In the genomic region with DNA sequence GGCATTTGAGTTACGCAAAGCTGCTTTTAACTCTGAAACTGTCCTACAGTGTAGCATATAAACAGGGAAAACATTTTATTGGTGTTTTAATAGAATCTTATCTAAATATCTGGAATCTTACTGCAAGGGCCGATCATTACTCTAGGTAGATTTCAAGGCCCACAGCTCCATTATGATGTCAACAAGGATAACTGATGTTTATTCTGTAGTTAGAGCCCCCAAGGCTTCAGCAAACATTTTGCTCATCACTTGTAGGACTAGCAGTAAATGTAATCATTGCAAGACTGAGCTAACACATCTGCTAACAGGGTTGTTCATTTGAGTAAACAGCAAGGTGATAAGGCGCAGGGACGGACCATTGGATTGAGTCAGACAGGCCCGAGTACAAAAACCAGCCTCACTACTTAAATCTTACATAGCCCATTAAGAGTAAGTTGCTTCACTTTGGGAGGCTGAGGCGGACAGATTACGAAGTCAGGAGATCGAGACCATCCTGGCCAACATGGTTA, we compare ENCODE assay signal across 1 cellular context.
TF ChIP-seq lines count a peak whose summit lies in the region.

No MANE protein-coding gene starts in this region.

TF ChIP-seq in HepG2, 621 proteins besides CTCF, POLR2A, EP300 and RAD21 (continued from another document and continues in another):
- TF ChIP-seq, protein P1, sequence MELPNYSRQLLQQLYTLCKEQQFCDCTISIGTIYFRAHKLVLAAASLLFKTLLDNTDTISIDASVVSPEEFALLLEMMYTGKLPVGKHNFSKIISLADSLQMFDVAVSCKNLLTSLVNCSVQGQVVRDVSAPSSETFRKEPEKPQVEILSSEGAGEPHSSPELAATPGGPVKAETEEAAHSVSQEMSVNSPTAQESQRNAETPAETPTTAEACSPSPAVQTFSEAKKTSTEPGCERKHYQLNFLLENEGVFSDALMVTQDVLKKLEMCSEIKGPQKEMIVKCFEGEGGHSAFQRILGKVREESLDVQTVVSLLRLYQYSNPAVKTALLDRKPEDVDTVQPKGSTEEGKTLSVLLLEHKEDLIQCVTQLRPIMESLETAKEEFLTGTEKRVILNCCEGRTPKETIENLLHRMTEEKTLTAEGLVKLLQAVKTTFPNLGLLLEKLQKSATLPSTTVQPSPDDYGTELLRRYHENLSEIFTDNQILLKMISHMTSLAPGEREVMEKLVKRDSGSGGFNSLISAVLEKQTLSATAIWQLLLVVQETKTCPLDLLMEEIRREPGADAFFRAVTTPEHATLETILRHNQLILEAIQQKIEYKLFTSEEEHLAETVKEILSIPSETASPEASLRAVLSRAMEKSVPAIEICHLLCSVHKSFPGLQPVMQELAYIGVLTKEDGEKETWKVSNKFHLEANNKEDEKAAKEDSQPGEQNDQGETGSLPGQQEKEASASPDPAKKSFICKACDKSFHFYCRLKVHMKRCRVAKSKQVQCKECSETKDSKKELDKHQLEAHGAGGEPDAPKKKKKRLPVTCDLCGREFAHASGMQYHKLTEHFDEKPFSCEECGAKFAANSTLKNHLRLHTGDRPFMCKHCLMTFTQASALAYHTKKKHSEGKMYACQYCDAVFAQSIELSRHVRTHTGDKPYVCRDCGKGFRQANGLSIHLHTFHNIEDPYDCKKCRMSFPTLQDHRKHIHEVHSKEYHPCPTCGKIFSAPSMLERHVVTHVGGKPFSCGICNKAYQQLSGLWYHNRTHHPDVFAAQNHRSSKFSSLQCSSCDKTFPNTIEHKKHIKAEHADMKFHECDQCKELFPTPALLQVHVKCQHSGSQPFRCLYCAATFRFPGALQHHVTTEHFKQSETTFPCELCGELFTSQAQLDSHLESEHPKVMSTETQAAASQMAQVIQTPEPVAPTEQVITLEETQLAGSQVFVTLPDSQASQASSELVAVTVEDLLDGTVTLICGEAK (IDR thresholded peaks at IDR 0.05): no peak
- TF ChIP-seq, protein P1 (CRISPR knock-in tag; IDR thresholded peaks at IDR 0.05): peak; percentile 69; the same call in 1 of the 2 replicates
- TF ChIP-seq ZNF136 (CRISPR knock-in tag; IDR thresholded peaks at IDR 0.05; ENCODE audit: low read depth): peak; percentile 52; the same call in 1 of the 2 replicates
- TF ChIP-seq, protein P2, sequence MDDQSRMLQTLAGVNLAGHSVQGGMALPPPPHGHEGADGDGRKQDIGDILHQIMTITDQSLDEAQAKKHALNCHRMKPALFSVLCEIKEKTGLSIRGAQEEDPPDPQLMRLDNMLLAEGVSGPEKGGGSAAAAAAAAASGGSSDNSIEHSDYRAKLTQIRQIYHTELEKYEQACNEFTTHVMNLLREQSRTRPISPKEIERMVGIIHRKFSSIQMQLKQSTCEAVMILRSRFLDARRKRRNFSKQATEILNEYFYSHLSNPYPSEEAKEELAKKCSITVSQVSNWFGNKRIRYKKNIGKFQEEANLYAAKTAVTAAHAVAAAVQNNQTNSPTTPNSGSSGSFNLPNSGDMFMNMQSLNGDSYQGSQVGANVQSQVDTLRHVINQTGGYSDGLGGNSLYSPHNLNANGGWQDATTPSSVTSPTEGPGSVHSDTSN (CRISPR knock-in tag; IDR thresholded peaks at IDR 0.05; ENCODE audit: borderline replicate concordance): no peak
- TF ChIP-seq ZSCAN29 (CRISPR knock-in tag; conservative IDR thresholded peaks at IDR 0.05): no peak
- TF ChIP-seq, protein P3, sequence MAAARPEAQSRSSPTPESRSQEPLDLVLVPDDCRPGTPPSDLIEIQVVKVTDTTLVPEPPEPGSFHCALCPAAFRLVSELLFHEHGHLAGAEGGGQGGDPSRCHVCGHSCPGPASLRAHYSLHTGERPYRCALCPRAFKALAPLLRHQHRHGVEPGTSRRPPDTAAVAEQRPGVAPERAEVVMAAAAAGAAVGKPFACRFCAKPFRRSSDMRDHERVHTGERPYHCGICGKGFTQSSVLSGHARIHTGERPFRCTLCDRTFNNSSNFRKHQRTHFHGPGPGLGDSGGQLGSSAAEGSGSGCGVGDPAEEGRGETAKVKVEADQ (CRISPR knock-in tag; IDR thresholded peaks at IDR 0.05; ENCODE audit: borderline replicate concordance): peak; percentile 89
- TF ChIP-seq ZBTB20 (CRISPR knock-in tag; IDR thresholded peaks at IDR 0.05; ENCODE audit: borderline replicate concordance, low read depth): peak; percentile 96
- TF ChIP-seq ZNF234 (CRISPR knock-in tag; conservative IDR thresholded peaks at IDR 0.05): no peak
- peak; percentile 52; the same call in 1 of the 2 replicates for TF ChIP-seq HOXA5 (CRISPR knock-in tag; IDR thresholded peaks at IDR 0.05)
- TF ChIP-seq, protein P4, sequence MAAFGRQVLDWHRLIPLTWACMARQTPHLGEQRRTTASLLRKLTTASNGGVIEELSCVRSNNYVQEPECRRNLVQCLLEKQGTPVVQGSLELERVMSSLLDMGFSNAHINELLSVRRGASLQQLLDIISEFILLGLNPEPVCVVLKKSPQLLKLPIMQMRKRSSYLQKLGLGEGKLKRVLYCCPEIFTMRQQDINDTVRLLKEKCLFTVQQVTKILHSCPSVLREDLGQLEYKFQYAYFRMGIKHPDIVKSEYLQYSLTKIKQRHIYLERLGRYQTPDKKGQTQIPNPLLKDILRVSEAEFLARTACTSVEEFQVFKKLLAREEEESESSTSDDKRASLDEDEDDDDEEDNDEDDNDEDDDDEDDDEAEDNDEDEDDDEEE (CRISPR knock-in tag; IDR thresholded peaks at IDR 0.05): no peak
- TF ChIP-seq NR3C1 (CRISPR knock-in tag; IDR thresholded peaks at IDR 0.05): no peak
- TF ChIP-seq, protein P5, sequence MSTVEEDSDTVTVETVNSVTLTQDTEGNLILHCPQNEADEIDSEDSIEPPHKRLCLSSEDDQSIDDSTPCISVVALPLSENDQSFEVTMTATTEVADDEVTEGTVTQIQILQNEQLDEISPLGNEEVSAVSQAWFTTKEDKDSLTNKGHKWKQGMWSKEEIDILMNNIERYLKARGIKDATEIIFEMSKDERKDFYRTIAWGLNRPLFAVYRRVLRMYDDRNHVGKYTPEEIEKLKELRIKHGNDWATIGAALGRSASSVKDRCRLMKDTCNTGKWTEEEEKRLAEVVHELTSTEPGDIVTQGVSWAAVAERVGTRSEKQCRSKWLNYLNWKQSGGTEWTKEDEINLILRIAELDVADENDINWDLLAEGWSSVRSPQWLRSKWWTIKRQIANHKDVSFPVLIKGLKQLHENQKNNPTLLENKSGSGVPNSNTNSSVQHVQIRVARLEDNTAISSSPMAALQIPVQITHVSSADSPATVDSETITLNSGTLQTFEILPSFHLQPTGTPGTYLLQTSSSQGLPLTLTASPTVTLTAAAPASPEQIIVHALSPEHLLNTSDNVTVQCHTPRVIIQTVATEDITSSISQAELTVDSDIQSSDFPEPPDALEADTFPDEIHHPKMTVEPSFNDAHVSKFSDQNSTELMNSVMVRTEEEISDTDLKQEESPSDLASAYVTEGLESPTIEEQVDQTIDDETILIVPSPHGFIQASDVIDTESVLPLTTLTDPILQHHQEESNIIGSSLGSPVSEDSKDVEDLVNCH (CRISPR knock-in tag; IDR thresholded peaks at IDR 0.05): no peak
- TF ChIP-seq ZNF367 (CRISPR knock-in tag; IDR thresholded peaks at IDR 0.05; ENCODE audit: borderline replicate concordance): no peak
- peak; percentile 87 for TF ChIP-seq ZBTB7B (CRISPR knock-in tag; IDR thresholded peaks at IDR 0.05)
- no peak for TF ChIP-seq SOX6 (IDR thresholded peaks at IDR 0.05)
- peak; percentile 96 for TF ChIP-seq SOX6 (CRISPR knock-in tag; IDR thresholded peaks at IDR 0.05)
- no peak for TF ChIP-seq ZNF329 (CRISPR knock-in tag; IDR thresholded peaks at IDR 0.05; ENCODE audit: low read depth)
- TF ChIP-seq ZNF549 (CRISPR knock-in tag; IDR thresholded peaks at IDR 0.05): no peak
- TF ChIP-seq ZNF768 (CRISPR knock-in tag; IDR thresholded peaks at IDR 0.05): no peak
- TF ChIP-seq, protein P6, sequence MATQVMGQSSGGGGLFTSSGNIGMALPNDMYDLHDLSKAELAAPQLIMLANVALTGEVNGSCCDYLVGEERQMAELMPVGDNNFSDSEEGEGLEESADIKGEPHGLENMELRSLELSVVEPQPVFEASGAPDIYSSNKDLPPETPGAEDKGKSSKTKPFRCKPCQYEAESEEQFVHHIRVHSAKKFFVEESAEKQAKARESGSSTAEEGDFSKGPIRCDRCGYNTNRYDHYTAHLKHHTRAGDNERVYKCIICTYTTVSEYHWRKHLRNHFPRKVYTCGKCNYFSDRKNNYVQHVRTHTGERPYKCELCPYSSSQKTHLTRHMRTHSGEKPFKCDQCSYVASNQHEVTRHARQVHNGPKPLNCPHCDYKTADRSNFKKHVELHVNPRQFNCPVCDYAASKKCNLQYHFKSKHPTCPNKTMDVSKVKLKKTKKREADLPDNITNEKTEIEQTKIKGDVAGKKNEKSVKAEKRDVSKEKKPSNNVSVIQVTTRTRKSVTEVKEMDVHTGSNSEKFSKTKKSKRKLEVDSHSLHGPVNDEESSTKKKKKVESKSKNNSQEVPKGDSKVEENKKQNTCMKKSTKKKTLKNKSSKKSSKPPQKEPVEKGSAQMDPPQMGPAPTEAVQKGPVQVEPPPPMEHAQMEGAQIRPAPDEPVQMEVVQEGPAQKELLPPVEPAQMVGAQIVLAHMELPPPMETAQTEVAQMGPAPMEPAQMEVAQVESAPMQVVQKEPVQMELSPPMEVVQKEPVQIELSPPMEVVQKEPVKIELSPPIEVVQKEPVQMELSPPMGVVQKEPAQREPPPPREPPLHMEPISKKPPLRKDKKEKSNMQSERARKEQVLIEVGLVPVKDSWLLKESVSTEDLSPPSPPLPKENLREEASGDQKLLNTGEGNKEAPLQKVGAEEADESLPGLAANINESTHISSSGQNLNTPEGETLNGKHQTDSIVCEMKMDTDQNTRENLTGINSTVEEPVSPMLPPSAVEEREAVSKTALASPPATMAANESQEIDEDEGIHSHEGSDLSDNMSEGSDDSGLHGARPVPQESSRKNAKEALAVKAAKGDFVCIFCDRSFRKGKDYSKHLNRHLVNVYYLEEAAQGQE (IDR thresholded peaks at IDR 0.05; ENCODE audit: borderline replicate concordance in 1 of 2, low read depth in 1 of 2, low read length in 2 of 2): no peak; a peak in 1 of 4 replicates
- TF ChIP-seq ZNF672 (CRISPR knock-in tag; IDR thresholded peaks at IDR 0.05): no peak
- TF ChIP-seq TCF7L2 (IDR thresholded peaks at IDR 0.05; ENCODE audit: low read depth, low read length): no peak
- TF ChIP-seq, protein P7, sequence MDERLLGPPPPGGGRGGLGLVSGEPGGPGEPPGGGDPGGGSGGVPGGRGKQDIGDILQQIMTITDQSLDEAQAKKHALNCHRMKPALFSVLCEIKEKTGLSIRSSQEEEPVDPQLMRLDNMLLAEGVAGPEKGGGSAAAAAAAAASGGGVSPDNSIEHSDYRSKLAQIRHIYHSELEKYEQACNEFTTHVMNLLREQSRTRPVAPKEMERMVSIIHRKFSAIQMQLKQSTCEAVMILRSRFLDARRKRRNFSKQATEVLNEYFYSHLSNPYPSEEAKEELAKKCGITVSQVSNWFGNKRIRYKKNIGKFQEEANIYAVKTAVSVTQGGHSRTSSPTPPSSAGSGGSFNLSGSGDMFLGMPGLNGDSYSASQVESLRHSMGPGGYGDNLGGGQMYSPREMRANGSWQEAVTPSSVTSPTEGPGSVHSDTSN (CRISPR knock-in tag; IDR thresholded peaks at IDR 0.05): peak; percentile 58; the same call in 1 of the 2 replicates
- peak; percentile 73; the same call in 1 of the 2 replicates for TF ChIP-seq ZNF431 (CRISPR knock-in tag; IDR thresholded peaks at IDR 0.05; ENCODE audit: borderline replicate concordance, low read depth)
- TF ChIP-seq ZFYVE20 (CRISPR knock-in tag; IDR thresholded peaks at IDR 0.05; ENCODE audit: borderline replicate concordance, low read depth): no peak
- TF ChIP-seq, protein P8, sequence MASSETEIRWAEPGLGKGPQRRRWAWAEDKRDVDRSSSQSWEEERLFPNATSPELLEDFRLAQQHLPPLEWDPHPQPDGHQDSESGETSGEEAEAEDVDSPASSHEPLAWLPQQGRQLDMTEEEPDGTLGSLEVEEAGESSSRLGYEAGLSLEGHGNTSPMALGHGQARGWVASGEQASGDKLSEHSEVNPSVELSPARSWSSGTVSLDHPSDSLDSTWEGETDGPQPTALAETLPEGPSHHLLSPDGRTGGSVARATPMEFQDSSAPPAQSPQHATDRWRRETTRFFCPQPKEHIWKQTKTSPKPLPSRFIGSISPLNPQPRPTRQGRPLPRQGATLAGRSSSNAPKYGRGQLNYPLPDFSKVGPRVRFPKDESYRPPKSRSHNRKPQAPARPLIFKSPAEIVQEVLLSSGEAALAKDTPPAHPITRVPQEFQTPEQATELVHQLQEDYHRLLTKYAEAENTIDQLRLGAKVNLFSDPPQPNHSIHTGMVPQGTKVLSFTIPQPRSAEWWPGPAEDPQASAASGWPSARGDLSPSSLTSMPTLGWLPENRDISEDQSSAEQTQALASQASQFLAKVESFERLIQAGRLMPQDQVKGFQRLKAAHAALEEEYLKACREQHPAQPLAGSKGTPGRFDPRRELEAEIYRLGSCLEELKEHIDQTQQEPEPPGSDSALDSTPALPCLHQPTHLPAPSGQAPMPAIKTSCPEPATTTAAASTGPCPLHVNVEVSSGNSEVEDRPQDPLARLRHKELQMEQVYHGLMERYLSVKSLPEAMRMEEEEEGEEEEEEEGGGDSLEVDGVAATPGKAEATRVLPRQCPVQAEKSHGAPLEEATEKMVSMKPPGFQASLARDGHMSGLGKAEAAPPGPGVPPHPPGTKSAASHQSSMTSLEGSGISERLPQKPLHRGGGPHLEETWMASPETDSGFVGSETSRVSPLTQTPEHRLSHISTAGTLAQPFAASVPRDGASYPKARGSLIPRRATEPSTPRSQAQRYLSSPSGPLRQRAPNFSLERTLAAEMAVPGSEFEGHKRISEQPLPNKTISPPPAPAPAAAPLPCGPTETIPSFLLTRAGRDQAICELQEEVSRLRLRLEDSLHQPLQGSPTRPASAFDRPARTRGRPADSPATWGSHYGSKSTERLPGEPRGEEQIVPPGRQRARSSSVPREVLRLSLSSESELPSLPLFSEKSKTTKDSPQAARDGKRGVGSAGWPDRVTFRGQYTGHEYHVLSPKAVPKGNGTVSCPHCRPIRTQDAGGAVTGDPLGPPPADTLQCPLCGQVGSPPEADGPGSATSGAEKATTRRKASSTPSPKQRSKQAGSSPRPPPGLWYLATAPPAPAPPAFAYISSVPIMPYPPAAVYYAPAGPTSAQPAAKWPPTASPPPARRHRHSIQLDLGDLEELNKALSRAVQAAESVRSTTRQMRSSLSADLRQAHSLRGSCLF (CRISPR knock-in tag; IDR thresholded peaks at IDR 0.05; ENCODE audit: borderline replicate concordance): no peak
